In genomic region chr16:3157229-3158013, GRCh38 we compare ENCODE assay signal across 1 cellular context.
TF ChIP-seq lines count a peak whose summit lies in the region.

No MANE protein-coding gene starts in this region.

TF ChIP-seq in HepG2, 621 proteins besides CTCF, POLR2A, EP300 and RAD21 (continued from another document):
- TF ChIP-seq FOXO4 (CRISPR knock-in tag; conservative IDR thresholded peaks at IDR 0.05): no peak
